13 cellular contexts compared by ENCODE assay signal in the genomic region with DNA sequence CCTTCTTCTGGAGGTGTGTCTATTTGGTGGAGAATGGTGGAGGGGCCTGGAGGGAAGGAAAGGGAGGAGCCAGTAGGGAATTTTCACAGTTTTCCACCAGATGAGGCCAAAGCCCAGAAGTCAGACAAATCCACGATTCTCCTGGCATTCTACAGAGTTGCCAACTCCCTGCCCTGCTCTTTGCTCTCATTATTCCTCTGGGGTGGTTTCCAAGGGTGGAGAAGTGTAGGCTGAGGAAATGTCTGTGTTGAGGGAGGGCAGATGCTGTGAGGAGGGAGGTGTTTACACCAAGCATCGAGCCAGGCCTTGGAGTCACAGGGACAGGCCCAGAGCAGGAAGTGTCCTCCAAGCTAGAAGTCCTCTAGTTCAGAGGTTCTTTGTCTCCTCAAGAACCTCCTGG.
DNase-seq lines count a peak whose midpoint lies in the region; ATAC-seq and TF ChIP-seq lines count a peak whose summit lies in the region.
"Had no signal": no experiment of that assay in that cellular context is flagged by ENCODE, and none has a peak within 500 bp of the region (broad histone marks: within the 10 kb centered on the region; RNA-seq: fewer than 3 reads in every experiment).

No MANE protein-coding gene starts in this region.

- H3K9ac ChIP-seq in fibroblast of lung (ENCODE audit: insufficient read depth, low read length): no peak overlapping the region

- no peaks in the 10 kb centered on the region for H3K79me2 ChIP-seq in fibroblast of lung (ENCODE audit: control insufficient read depth, insufficient read depth, low read length)

- H3K4me3 ChIP-seq in fibroblast of lung (replicated peaks in 1 of 4; ENCODE audit: control extremely low read depth in 1 of 4, insufficient read depth in 1 of 4, low read depth in 3 of 4, low read length in 4 of 4) (no peak overlapping the region), H7 (ENCODE audit: insufficient read depth, low read depth, low read length) (no peak overlapping the region)
- H3K4me3 ChIP-seq in naive thymus-derived CD4-positive, alpha-beta T cell (ENCODE audit: low read length): no peak overlapping the region
- H3K4me3 ChIP-seq: thyroid gland had no signal

- no peak for DNase-seq in Right ventricle myocardium inferior (ENCODE audit: missing footprints)
- no peak for DNase-seq in cardiac septum (ENCODE audit: low spot score)
- DNase-seq in fibroblast of lung (ENCODE audit: low read depth in 2 of 2): peak in 1 of 2 donors; percentile 67
- DNase-seq in naive thymus-derived CD4-positive, alpha-beta T cell: no peak
- no peak for DNase-seq in HK-2 (ENCODE audit: unreplicated experiment)
- DNase-seq in H7: no peak
- DNase-seq in NCI-H524 (lab: John Stamatoyannopoulos, UW): no peak
- DNase-seq: activated T-cell treated with anti-CD3 and anti-CD28 coated beads, Interleukin-2, amount 50 U/mL, for 4 hours; effector memory CD4-positive, alpha-beta T cell; NCI-H748 treated with DMSO at 0.1 percent for 48 hours; thyroid gland had no signal

- no peak overlapping the region for H3K27ac ChIP-seq in fibroblast of lung (ENCODE audit: insufficient read depth, low read length)
- no peak overlapping the region for H3K27ac ChIP-seq in naive thymus-derived CD4-positive, alpha-beta T cell (ENCODE audit: low read depth, low read length)

- no peaks in the 10 kb centered on the region for H3K9me3 ChIP-seq in fibroblast of lung (ENCODE audit: control insufficient read depth, insufficient read depth, low read depth, low read length)
- no peaks in the 10 kb centered on the region for H3K9me3 ChIP-seq in naive thymus-derived CD4-positive, alpha-beta T cell (ENCODE audit: control insufficient read depth in 2 of 3, low read length in 3 of 3)
- H3K9me3 ChIP-seq: thyroid gland had no signal

- CTCF ChIA-PET in naive thymus-derived CD4-positive, alpha-beta T cell (lab: Charles Lee): interaction anchor here (0.7 to 9.1 kb wide), 16 partner anchors 12 to 543 kb away, joined by 3 to 289 read pairs (median 9); partner anchors contain the start of gene AFTPH

- H3K4me2 ChIP-seq in fibroblast of lung (ENCODE audit: extremely low read depth, insufficient read depth, low read length): peak overlapping the region; percentile 63

- POLR2A ChIA-PET in naive thymus-derived CD4-positive, alpha-beta T cell (lab: Charles Lee): interaction anchor here (0.6 to 5.2 kb wide), 6 partner anchors 164 to 800 kb away, joined by 3 to 85 read pairs (median 4); partner anchors contain the start of genes RAB1A and SERTAD2

- H3K27me3 ChIP-seq in fibroblast of lung (ENCODE audit: control insufficient read depth, insufficient read depth, low read length) (no peaks in the 10 kb centered on the region), H7 (ENCODE audit: control insufficient read depth, insufficient read depth, low read length) (no peaks in the 10 kb centered on the region)
- no peaks in the 10 kb centered on the region for H3K27me3 ChIP-seq in naive thymus-derived CD4-positive, alpha-beta T cell (ENCODE audit: control insufficient read depth in 2 of 2, insufficient read depth in 2 of 2, low read length in 2 of 2)
- H3K27me3 ChIP-seq: thyroid gland had no signal

- H3K27ac Mint-ChIP-seq in naive thymus-derived CD4-positive, alpha-beta T cell: peak overlapping the region in 6 of 9 donors; percentile 18 to 59 (median 44)
- H3K27ac Mint-ChIP-seq: T-helper 2 cell treated with Interferon-gamma antibody and Interleukin-4, amounts not matched to agents 5 μg/mL and 100 μg/mL, for 36 hours had no signal

- H3K4me1 ChIP-seq in fibroblast of lung (ENCODE audit: control insufficient read depth, extremely low read depth, insufficient read depth, low read length): peaks cover 7% of the 10 kb centered on the region
- peaks cover 33 to 35% of the 10 kb centered on the region in 2 donors for H3K4me1 ChIP-seq in naive thymus-derived CD4-positive, alpha-beta T cell (ENCODE audit: control insufficient read depth in 2 of 2, insufficient read depth in 2 of 2, low read length in 2 of 2)

- H3K36me3 Mint-ChIP-seq in naive thymus-derived CD4-positive, alpha-beta T cell: peaks cover 0 to 2% (median 0%) of the 10 kb centered on the region in 5 donors

- TF ChIP-seq CTCF in fibroblast of lung (conservative IDR thresholded peaks at IDR 0.05 in 1 of 2, IDR thresholded peaks at IDR 0.05 in 1 of 2; ENCODE audit: low read depth in 1 of 2, low read length in 2 of 2): no peak

- H2AFZ ChIP-seq in fibroblast of lung (ENCODE audit: low read length): peak overlapping the region; percentile 62

- intact Hi-C loops in Right ventricle myocardium inferior (cut with DNase I): loop anchor here (2.0 to 10.0 kb wide), 4 partner anchors 72 to 537 kb away; partner anchors contain the start of gene LGALSL
- intact Hi-C loops in cardiac septum (cut with DNase I): loop anchor here (1.0 to 5.0 kb wide), 5 partner anchors 75 to 542 kb away; partner anchors contain the start of gene PELI1
- intact Hi-C loops in naive thymus-derived CD4-positive, alpha-beta T cell (cut with micrococcal nuclease): loop anchor here (1.0 to 10.0 kb wide), 12 partner anchors 48 to 1102 kb away; partner anchors contain the start of genes CEP68 (in 1 of the 2), SPRED2 (in 1 of the 2) and UGP2 (in 1 of the 2)

- H3K9me3 Mint-ChIP-seq in naive thymus-derived CD4-positive, alpha-beta T cell: no peaks in the 10 kb centered on the region
- H3K9me3 Mint-ChIP-seq: activated T-cell treated with anti-CD3 and anti-CD28 coated beads, Interleukin-2, amount 50 U/mL, for 4 hours; T-helper 2 cell treated with Interferon-gamma antibody and Interleukin-4, amounts not matched to agents 5 μg/mL and 100 μg/mL, for 36 hours had no signal

- H3K4me1 Mint-ChIP-seq in naive thymus-derived CD4-positive, alpha-beta T cell: peaks cover 22 to 59% (median 43%) of the 10 kb centered on the region in 7 donors

- H3K36me3 ChIP-seq in fibroblast of lung (ENCODE audit: control insufficient read depth, insufficient read depth, low read length) (no peaks in the 10 kb centered on the region), H7 (replicated peaks; ENCODE audit: control insufficient read depth, insufficient read depth, low read length) (no peaks in the 10 kb centered on the region)
- H3K36me3 ChIP-seq in naive thymus-derived CD4-positive, alpha-beta T cell (ENCODE audit: control insufficient read depth in 2 of 3, insufficient read depth in 3 of 3, low read length in 3 of 3): no peaks in the 10 kb centered on the region
- H3K36me3 ChIP-seq: thyroid gland had no signal

- ATAC-seq in Right ventricle myocardium inferior: peak; percentile 29
- ATAC-seq in naive thymus-derived CD4-positive, alpha-beta T cell: no peak
- ATAC-seq in GM21529 (IDR thresholded peaks at IDR 0.05; ENCODE audit: unreplicated experiment): no peak
- ATAC-seq: activated T-cell treated with anti-CD3 and anti-CD28 coated beads, Interleukin-2, amount 50 U/mL, for 4 hours had no signal

- peaks cover 0 to 7% (median 0%) of the 10 kb centered on the region in 5 donors for H3K27me3 Mint-ChIP-seq in naive thymus-derived CD4-positive, alpha-beta T cell

- H4K20me1 ChIP-seq in fibroblast of lung (ENCODE audit: control insufficient read depth, extremely low read depth, insufficient read depth, low read length): no peaks in the 10 kb centered on the region

- no peak overlapping the region for H3K4me3 Mint-ChIP-seq in naive thymus-derived CD4-positive, alpha-beta T cell
- H3K4me3 Mint-ChIP-seq: activated T-cell treated with anti-CD3 and anti-CD28 coated beads, Interleukin-2, amount 50 U/mL, for 4 hours; T-helper 2 cell treated with Interferon-gamma antibody and Interleukin-4, amounts not matched to agents 5 μg/mL and 100 μg/mL, for 36 hours had no signal
